Comparison of ENCODE assay signal across 1 cellular context in genomic region chr3:170865209-170866094, GRCh38.
TF ChIP-seq lines count a peak whose summit lies in the region.

No MANE protein-coding gene starts in this region.

TF ChIP-seq in K562, 482 proteins besides CTCF, POLR2A, EP300 and RAD21 (continued from another document and continues in another):
- no peak for TF ChIP-seq ZBTB2 (IDR thresholded peaks at IDR 0.05)
- no peak for TF ChIP-seq ZNF740 (CRISPR knock-in tag; IDR thresholded peaks at IDR 0.05)
- TF ChIP-seq ZNF740 (tag; IDR thresholded peaks at IDR 0.05) = no peak
- TF ChIP-seq CREB1 (IDR thresholded peaks at IDR 0.05) = peak; percentile 13; the same call in 1 of the 2 replicates
- TF ChIP-seq CREB1 (CRISPR knock-in tag; IDR thresholded peaks at IDR 0.05) = no peak
- no peak for TF ChIP-seq ZNF146 (CRISPR knock-in tag; IDR thresholded peaks at IDR 0.05; ENCODE audit: unreplicated experiment)
- no peak for TF ChIP-seq YY1 (IDR thresholded peaks at IDR 0.05; ENCODE audit: borderline replicate concordance in 1 of 3, control insufficient read depth in 1 of 3, extremely low read depth in 1 of 3, insufficient read depth in 3 of 3, insufficient read length in 1 of 3, insufficient replicate concordance in 2 of 3, low read depth in 1 of 3, low read length in 2 of 3)
- no peak for TF ChIP-seq ADNP (tag; IDR thresholded peaks at IDR 0.05)
- no peak for TF ChIP-seq HNRNPUL1 (IDR thresholded peaks at IDR 0.05; ENCODE audit: low read length)
- TF ChIP-seq MEF2A (IDR thresholded peaks at IDR 0.05; ENCODE audit: control insufficient read depth, low read depth, low read length) = 0 out of 2 replicates have a peak, but pooled peaks have one; percentile 0
- no peak for TF ChIP-seq BHLHE40 (IDR thresholded peaks at IDR 0.05; ENCODE audit: low read length)
- TF ChIP-seq ZNF263 (CRISPR knock-in tag; IDR thresholded peaks at IDR 0.05; ENCODE audit: borderline replicate concordance) = no peak
- no peak for TF ChIP-seq CSDE1 (IDR thresholded peaks at IDR 0.05)
- TF ChIP-seq CBFB (CRISPR knock-in tag; IDR thresholded peaks at IDR 0.05) = no peak
- TF ChIP-seq RBM34 (IDR thresholded peaks at IDR 0.05; ENCODE audit: borderline replicate concordance, insufficient read depth, low read length) = no peak
- no peak for TF ChIP-seq IRF9 (tag; IDR thresholded peaks at IDR 0.05)
- TF ChIP-seq NRF1 (conservative IDR thresholded peaks at IDR 0.05 in 1 of 2, IDR thresholded peaks at IDR 0.05 in 1 of 2) = no peak
- no peak for TF ChIP-seq PTBP1 (IDR thresholded peaks at IDR 0.05; ENCODE audit: low read depth, low read length)
- 0 out of 2 replicates have a peak, but pooled peaks have one; percentile 18 for TF ChIP-seq SOX6 (IDR thresholded peaks at IDR 0.05)
- TF ChIP-seq RFX1 (IDR thresholded peaks at IDR 0.05) = no peak
- no peak for TF ChIP-seq EHMT2 (IDR thresholded peaks at IDR 0.05)
- no peak for TF ChIP-seq ZNF217 (CRISPR knock-in tag; IDR thresholded peaks at IDR 0.05)
- TF ChIP-seq SREBF1 (IDR thresholded peaks at IDR 0.05; ENCODE audit: borderline replicate concordance, low read depth, low read length) = no peak
- no peak for TF ChIP-seq XRCC5 (IDR thresholded peaks at IDR 0.05; ENCODE audit: low read depth, low read length)
- TF ChIP-seq HOXB6 (CRISPR knock-in tag; IDR thresholded peaks at IDR 0.05; ENCODE audit: borderline replicate concordance) = no peak
- no peak for TF ChIP-seq CEBPG (CRISPR knock-in tag; IDR thresholded peaks at IDR 0.05)
- no peak for TF ChIP-seq CEBPG (tag; conservative IDR thresholded peaks at IDR 0.05 in 1 of 2, IDR thresholded peaks at IDR 0.05 in 1 of 2)
- TF ChIP-seq ZNF407 (IDR thresholded peaks at IDR 0.05; ENCODE audit: low read depth) = no peak
- no peak for TF ChIP-seq DDX20 (tag; IDR thresholded peaks at IDR 0.05; ENCODE audit: low read depth)
- no peak for TF ChIP-seq U2AF1 (optimal IDR thresholded peaks at IDR 0.05; ENCODE audit: low read depth, low read length)
- no peak for TF ChIP-seq CHD1 (IDR thresholded peaks at IDR 0.05; ENCODE audit: low read length)
- TF ChIP-seq ZNF232 (CRISPR knock-in tag; IDR thresholded peaks at IDR 0.05) = no peak
- TF ChIP-seq ZNF561 (CRISPR knock-in tag; conservative IDR thresholded peaks at IDR 0.05) = no peak
- no peak for TF ChIP-seq HNRNPK (IDR thresholded peaks at IDR 0.05; ENCODE audit: low read depth, low read length, poor library complexity, severe bottlenecking)
- TF ChIP-seq ZBTB34 (CRISPR knock-in tag; IDR thresholded peaks at IDR 0.05) = no peak
- peak; percentile 97 for TF ChIP-seq POLR2AphosphoS2 (IDR thresholded peaks at IDR 0.05; ENCODE audit: low read length)
- TF ChIP-seq CEBPB (tag; IDR thresholded peaks at IDR 0.05) = no peak
- TF ChIP-seq CHD2 (IDR thresholded peaks at IDR 0.05; ENCODE audit: low read depth, low read length) = 0 out of 2 replicates have a peak, but pooled peaks have one; percentile 21
- no peak for TF ChIP-seq ZNF785 (CRISPR knock-in tag; IDR thresholded peaks at IDR 0.05)
- TF ChIP-seq NFATC3 (IDR thresholded peaks at IDR 0.05) = no peak
- TF ChIP-seq FOXJ2 (tag; IDR thresholded peaks at IDR 0.05) = no peak
- TF ChIP-seq SMARCE1 (IDR thresholded peaks at IDR 0.05) = no peak
- 0 out of 2 replicates have a peak, but pooled peaks have one; percentile 11 for TF ChIP-seq NCOR1 (IDR thresholded peaks at IDR 0.05)
- TF ChIP-seq RFX5 (IDR thresholded peaks at IDR 0.05; ENCODE audit: low read depth, low read length) = no peak
- TF ChIP-seq ZBTB11 (CRISPR knock-in tag; IDR thresholded peaks at IDR 0.05) = no peak
- TF ChIP-seq SFPQ (IDR thresholded peaks at IDR 0.05; ENCODE audit: low read depth, low read length) = no peak
- TF ChIP-seq ESRRB (CRISPR knock-in tag; IDR thresholded peaks at IDR 0.05; ENCODE audit: borderline replicate concordance) = no peak
- TF ChIP-seq CGGBP1 (CRISPR knock-in tag; IDR thresholded peaks at IDR 0.05) = no peak
